Comparison of ENCODE assay signal across 12 cellular contexts in the genomic region with DNA sequence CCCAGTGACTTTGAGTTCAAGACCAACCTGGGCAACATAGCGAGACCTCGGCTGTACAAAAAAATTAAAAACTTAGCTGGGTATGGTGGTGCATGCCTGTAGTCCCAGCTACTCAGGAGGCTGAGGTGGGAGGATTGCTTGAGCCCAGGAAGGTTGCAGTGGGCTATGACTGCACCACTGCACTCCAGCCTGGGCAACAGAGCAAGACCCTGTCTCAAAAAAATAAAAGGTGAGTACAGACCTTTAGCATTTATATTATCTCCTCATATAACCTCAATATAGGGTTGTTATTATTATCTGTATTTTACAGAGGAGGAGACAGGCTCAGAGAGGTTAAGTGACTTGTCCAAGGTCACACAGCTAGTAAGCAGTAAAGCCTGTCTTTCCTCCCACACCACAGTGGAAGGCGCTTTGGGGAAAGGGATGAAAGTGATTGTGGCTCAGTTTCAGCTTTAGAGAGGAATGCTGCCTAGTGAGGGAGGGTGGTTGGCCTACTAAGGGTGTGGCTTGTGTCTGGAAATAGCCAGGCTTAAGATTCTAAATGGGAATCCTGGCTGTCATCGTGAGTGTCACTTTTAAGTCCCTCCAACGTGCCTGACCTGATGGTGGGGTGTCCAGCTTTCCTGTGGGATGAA. TPM values are rescaled to one million over a fixed set of nuclear protein-coding genes. Genes with fewer than 3 reads are reported as not detected.
A peak's percentile ranks its signal among the peaks of the same experiment; 100 is the strongest.
DNase-seq lines count a peak whose midpoint lies in the region; ATAC-seq, FAIRE-seq and TF ChIP-seq lines count a peak whose summit lies in the region.
"Had no signal": no experiment of that assay in that cellular context is flagged by ENCODE, and none has a peak within 500 bp of the region (broad histone marks: within the 10 kb centered on the region; RNA-seq: fewer than 3 reads in every experiment).

No MANE protein-coding gene starts in this region.

- no peak for TF ChIP-seq CTCF in bronchial epithelial cell (IDR thresholded peaks at IDR 0.05; ENCODE audit: insufficient read depth, low read length, severe bottlenecking)

- H3K27me3 ChIP-seq in bronchial epithelial cell (ENCODE audit: control insufficient read depth, insufficient read depth, low read length), result no peaks in the 10 kb centered on the region
- H3K27me3 ChIP-seq: sigmoid colon had no signal

- peak; percentile 44 for ATAC-seq in Right ventricle myocardium inferior
- ATAC-seq in memory B cell (ENCODE audit: low read depth), result no peak
- no peak for ATAC-seq in HG03095 (IDR thresholded peaks at IDR 0.05; ENCODE audit: unreplicated experiment)
- ATAC-seq in GM19455 (IDR thresholded peaks at IDR 0.05; ENCODE audit: unreplicated experiment), result no peak

- no peak overlapping the region for H3K4me3 Mint-ChIP-seq in memory B cell

- H3K27me3 Mint-ChIP-seq in memory B cell, result no peaks in the 10 kb centered on the region

- DNase-seq in Right ventricle myocardium inferior (ENCODE audit: missing footprints) (no peak), cardiac septum (ENCODE audit: low spot score) (no peak), bronchial epithelial cell (ENCODE audit: low read depth) (peak; percentile 13), memory B cell (ENCODE audit: low spot score in 2 of 2) (no peak), NCI-H345 (lab: John Stamatoyannopoulos, UW) (no peak)
- no peak for DNase-seq in effector CD8-positive, alpha-beta T cell (lab: John Stamatoyannopoulos, UW)
- DNase-seq: activated gamma-delta T cell treated with Interleukin-2 at 50 U/mL for 16 hours, NCI-H82, sigmoid colon, T1000 had no signal

- peak overlapping the region; percentile 82 for H3K27ac Mint-ChIP-seq in memory B cell

- H3K36me3 ChIP-seq in bronchial epithelial cell (ENCODE audit: control insufficient read depth, insufficient read depth, low read length), result peaks cover 30% of the 10 kb centered on the region

- peaks cover 26% of the 10 kb centered on the region for H3K4me1 Mint-ChIP-seq in memory B cell

- intact Hi-C loops in Right ventricle myocardium inferior (cut with DNase I), result no loop called here
- intact Hi-C loops in cardiac septum (cut with DNase I), result no loop called here

- FAIRE-seq in bronchial epithelial cell (lab: Jason Lieb, UNC), result no peak

- H3K9me3 Mint-ChIP-seq in memory B cell, result no peaks in the 10 kb centered on the region

- no peak overlapping the region for H3K4me3 ChIP-seq in bronchial epithelial cell (ENCODE audit: low read depth, low read length)
- H3K4me3 ChIP-seq: sigmoid colon had no signal

- H3K36me3 Mint-ChIP-seq in memory B cell, result peaks cover 11% of the 10 kb centered on the region

RNA-seq across cellular contexts. Expression of a gene that starts 7.2 kb away (rescaled TPM):
- total RNA-seq in Right ventricle myocardium inferior (120 TPM), cardiac septum (77.1 TPM), bronchial epithelial cell (9.0 and 11.3 TPM in 2 replicates)

RNA-seq across cellular contexts. Expression of a gene that starts 43.0 kb away (rescaled TPM):
- total RNA-seq in Right ventricle myocardium inferior, result 18.1 TPM
- total RNA-seq in cardiac septum, result 11.0 TPM
- 14.6 and 17.6 TPM in 2 replicates for total RNA-seq in bronchial epithelial cell

RNA-seq across cellular contexts. Expression of a gene that starts 43.2 kb away (rescaled TPM):
- 38.5 TPM for total RNA-seq in Right ventricle myocardium inferior
- total RNA-seq in cardiac septum, result 35.5 TPM
- 31.4 and 40.5 TPM in 2 replicates for total RNA-seq in bronchial epithelial cell
